ENCODE assay signal across 3 cellular contexts in genomic region chr3:49932281-49932680, GRCh38. TPM values are rescaled to one million over a fixed set of nuclear protein-coding genes. Genes with fewer than 3 reads are reported as not detected.
"Had no signal": no experiment of that assay in that cellular context is flagged by ENCODE, and none has a peak within 500 bp of the region (broad histone marks: within the 10 kb centered on the region; RNA-seq: fewer than 3 reads in every experiment).

No MANE protein-coding gene starts in this region.

RNA-seq across cellular contexts. Expression of gene MST1R, which starts 28.6 kb away (rescaled TPM):
- total RNA-seq: SJCRH30, SJSA1, SK-MEL-5 had no signal
